19 cellular contexts compared by ENCODE assay signal in the genomic region with DNA sequence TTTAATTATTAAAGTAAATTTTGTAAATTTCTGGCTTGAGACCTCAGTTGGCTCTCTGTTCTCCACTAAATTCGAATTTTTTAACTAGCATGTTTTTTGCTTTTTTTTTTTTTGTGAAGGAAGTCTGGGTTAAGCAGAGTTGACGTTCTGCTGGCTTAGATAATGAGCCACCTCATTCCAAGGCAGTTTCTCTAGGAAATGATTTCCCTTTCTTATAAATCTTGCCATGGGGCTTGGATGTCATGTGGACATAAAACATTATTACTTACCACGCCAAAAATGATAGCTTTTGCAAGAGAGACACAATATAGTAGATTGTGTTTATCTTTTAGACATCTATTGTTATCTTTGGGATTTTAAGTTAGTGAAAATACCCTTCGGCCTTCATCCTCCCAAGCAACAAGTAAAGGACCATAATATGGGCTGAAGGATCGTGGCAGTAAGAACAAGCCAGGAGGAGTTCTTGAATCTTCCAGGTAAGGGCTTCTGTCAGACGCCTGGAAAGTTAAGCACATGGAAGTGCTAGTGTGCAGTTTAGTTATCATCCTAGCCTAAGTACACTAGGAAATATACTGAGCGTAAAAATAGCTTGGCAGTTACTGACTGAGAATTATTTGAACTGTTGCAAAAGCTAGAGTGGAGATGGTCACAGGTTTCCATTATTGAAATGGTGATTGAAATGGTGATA. TPM values are rescaled to one million over a fixed set of nuclear protein-coding genes. Genes with fewer than 3 reads are reported as not detected.
DNase-seq lines count a peak whose midpoint lies in the region; ATAC-seq, FAIRE-seq and TF ChIP-seq lines count a peak whose summit lies in the region.
"Had no signal": no experiment of that assay in that cellular context is flagged by ENCODE, and none has a peak within 500 bp of the region (broad histone marks: within the 10 kb centered on the region; RNA-seq: fewer than 3 reads in every experiment).

No MANE protein-coding gene starts in this region.

- peaks cover 92% of the 10 kb centered on the region for H3K4me1 ChIP-seq in A549
- peaks cover 100% of the 10 kb centered on the region for H3K4me1 ChIP-seq in Panc1 (ENCODE audit: control insufficient read depth, insufficient read depth, low read length)
- no peaks in the 10 kb centered on the region for H3K4me1 ChIP-seq in gastrocnemius medialis

- WGBS in A549 (ENCODE audit: missing lambda C conversion rate): 90% methylated on average over 7 of the region's 7 CpGs

- in situ Hi-C loops in Panc1 (cut with HindIII; ENCODE audit: low pct_unique_long_range_greater_than_20kb, low sequenced_read_pairs): no loop called here
- in situ Hi-C loops in gastrocnemius medialis (cut with MboI; ENCODE audit: low sequenced_read_pairs in 4 of 4): no loop called here

- H3K27me3 ChIP-seq in Panc1 (ENCODE audit: control insufficient read depth, insufficient read depth, low read length) (no peaks in the 10 kb centered on the region), gastrocnemius medialis (no peaks in the 10 kb centered on the region)

- CTCF ChIA-PET in A549 (lab: Yijun Ruan, JAX): interaction anchor here (1.0 kb wide), 1 partner anchor 24 kb away, joined by 3 read pairs; no protein-coding TSS in a partner anchor
- CTCF ChIA-PET in Panc1 (lab: Charles Lee): no interaction called here

- H3K36me3 Mint-ChIP-seq in nephron (ENCODE audit: low read depth): no peaks in the 10 kb centered on the region

- H3K4me3 Mint-ChIP-seq in nephron: no peak overlapping the region
- H3K4me3 Mint-ChIP-seq: B cell; CD4-positive, alpha-beta T cell; GM23338 had no signal

- no peaks in the 10 kb centered on the region for H3K9me3 Mint-ChIP-seq in nephron
- H3K9me3 Mint-ChIP-seq: CD4-positive, alpha-beta T cell; GM23338 had no signal

- POLR2A ChIA-PET in A549 (lab: Yijun Ruan, JAX): no interaction called here
- POLR2A ChIA-PET in Panc1 (lab: Charles Lee): no interaction called here

- no peaks in the 10 kb centered on the region for H3K27me3 Mint-ChIP-seq in nephron (ENCODE audit: low read depth)
- H3K27me3 Mint-ChIP-seq: B cell; CD4-positive, alpha-beta T cell had no signal

- DNase-seq in A549 (ENCODE audit: low read depth in 1 of 2, low spot score in 1 of 2) (no peak), Panc1 (ENCODE audit: low read depth, low spot score) (no peak), dermis blood vessel endothelial cell (peak; percentile 71), gastrocnemius medialis (no peak), NAMALWA (ENCODE audit: low spot score) (no peak), AG08395 (ENCODE audit: low spot score) (no peak), NCI-H345 treated with DMSO at 0.1 percent for 48 hours (lab: John Stamatoyannopoulos, UW; ENCODE audit: unreplicated experiment) (no peak)
- DNase-seq: 8988T; ACHN; C1 segment of cervical spinal cord; CD4-positive, alpha-beta T cell; DMS79 treated with DMSO at 0.1 percent for 48 hours; EL; H7 had no signal

- no peaks in the 10 kb centered on the region for H3K9me3 ChIP-seq in A549
- H3K9me3 ChIP-seq in Panc1 (ENCODE audit: control insufficient read depth, insufficient read depth, low read depth, low read length): no peaks in the 10 kb centered on the region
- H3K9me3 ChIP-seq in gastrocnemius medialis: no peaks in the 10 kb centered on the region

- H3K27ac ChIP-seq in A549: peak overlapping the region in 1 of 2 experiments; percentile 48; a peak in 3 of 6 replicates
- peak overlapping the region; percentile 99 for H3K27ac ChIP-seq in Panc1 (ENCODE audit: low read length)
- H3K27ac ChIP-seq in gastrocnemius medialis: no peak overlapping the region

- peak overlapping the region in 2 of 3 experiments; percentile 26 to 50 for H3K27ac Mint-ChIP-seq in nephron
- H3K27ac Mint-ChIP-seq: B cell had no signal

- TF ChIP-seq POLR2A in A549 (IDR thresholded peaks at IDR 0.05; ENCODE audit: low read length) (no peak), gastrocnemius medialis (IDR thresholded peaks at IDR 0.05) (no peak)

- no TSS peak for BruUV-seq in Panc1 (replicated peaks; lab: Mats Ljungman, UMichigan)

- intact Hi-C loops in Panc1 (cut with micrococcal nuclease; ENCODE audit: unreplicated experiment): no loop called here
- intact Hi-C loops in gastrocnemius medialis (cut with DNase I; ENCODE audit: low total_unique reads): no loop called here

- H3K36me3 ChIP-seq in Panc1 (ENCODE audit: control insufficient read depth, insufficient read depth, low read length): peaks cover 2% of the 10 kb centered on the region; the same call in 1 of the 2 replicates
- H3K36me3 ChIP-seq in gastrocnemius medialis: no peaks in the 10 kb centered on the region

- no peak for TF ChIP-seq RAD21 in A549 (conservative IDR thresholded peaks at IDR 0.05 in 1 of 2, IDR thresholded peaks at IDR 0.05 in 1 of 2)

- FAIRE-seq in A549 (lab: Jason Lieb, UNC): no peak
- FAIRE-seq: G401.6, GM12891 had no signal

- peaks cover 16% of the 10 kb centered on the region for H3K4me1 Mint-ChIP-seq in nephron
- H3K4me1 Mint-ChIP-seq: B cell had no signal

- TF ChIP-seq EP300 in A549 (IDR thresholded peaks at IDR 0.05): no peak

- peak overlapping the region; percentile 10; the same call in 1 of the 3 replicates for H3K4me2 ChIP-seq in A549
- H3K4me2 ChIP-seq: GM23338 had no signal

- H3K4me3 ChIP-seq in A549 (no peak overlapping the region), Panc1 (ENCODE audit: low read depth in 2 of 2, low read length in 2 of 2) (no peak overlapping the region), gastrocnemius medialis (no peak overlapping the region)
- H3K4me3 ChIP-seq: GM23338 had no signal

- ATAC-seq in A549 (no peak), Panc1 (no peak), gastrocnemius medialis (no peak)
- ATAC-seq: GM23338 had no signal

- TF ChIP-seq CTCF in A549 (IDR thresholded peaks at IDR 0.05): no peak
- no peak for TF ChIP-seq CTCF in Panc1 (IDR thresholded peaks at IDR 0.05)
- no peak for TF ChIP-seq CTCF in nephron (IDR thresholded peaks at IDR 0.05; ENCODE audit: unreplicated experiment in 3 of 3)
- no peak for TF ChIP-seq CTCF in gastrocnemius medialis (IDR thresholded peaks at IDR 0.05 in 4 of 5, conservative IDR thresholded peaks at IDR 0.05 in 1 of 5)

TF ChIP-seq in A549, 52 proteins besides CTCF, POLR2A, EP300 and RAD21:
- TF ChIP-seq BHLHE40 (IDR thresholded peaks at IDR 0.05; ENCODE audit: low read depth, low read length) (no peak), JUNB (IDR thresholded peaks at IDR 0.05) (no peak), CBX8 (IDR thresholded peaks at IDR 0.05) (no peak)

RNA-seq across cellular contexts. Expression of a gene that starts 30.7 kb away (rescaled TPM):
- polyA plus RNA-seq in A549 (2011; rRNA removed) (176 and 181 TPM in 2 replicates), A549 (2017; fragmentation: RNase III; extraction: RNeasy Plus Mini Kit Qiagen cat#74134 plus additional on column Dnase treatment) (53.9 to 61.1 TPM (median 55.4 TPM) in 3 replicates)
- 34.3 and 35.0 TPM in 2 replicates for polyA plus RNA-seq in A549 (2012; cell fraction: cytosol; rRNA removed)
- polyA plus RNA-seq in A549 (2012; cell fraction: nucleus; rRNA removed): 42.9 and 53.7 TPM in 2 replicates
- 202 and 259 TPM in 2 replicates for polyA minus RNA-seq in A549 (2011; rRNA and poly(A)+ RNA removed)
- total RNA-seq in Panc1 (2021; ENCODE audit: unreplicated experiment) (259 TPM), dermis blood vessel endothelial cell (42.2 and 43.4 TPM in 2 replicates), gastrocnemius medialis (1 to 10 TPM; 1.5 to 6.0 (median 3.2) TPM)
- polyA plus RNA-seq in Panc1 (2012; ENCODE audit: insufficient read length): 87.8 TPM
- total RNA-seq: B cell had no signal
